ENCODE assay signal across 7 cellular contexts in the genomic region with DNA sequence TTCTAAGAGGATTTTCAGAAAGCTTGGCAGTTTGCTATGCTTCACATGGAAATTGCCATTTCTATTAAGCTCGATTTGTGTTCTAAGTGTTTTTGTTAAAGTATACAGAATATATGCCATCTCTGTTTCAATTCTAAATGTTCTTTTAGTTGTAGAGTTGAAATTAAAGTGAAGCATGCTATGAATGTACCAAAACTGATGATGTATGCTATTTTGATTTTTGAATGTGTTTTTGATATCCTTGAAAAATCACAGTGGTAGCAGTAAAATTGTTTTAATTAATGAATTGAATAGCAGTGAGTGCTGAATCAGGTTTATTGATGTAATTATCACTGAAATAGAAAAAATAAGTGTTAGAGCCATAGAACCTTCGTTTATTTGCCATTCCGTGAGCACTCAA.
"Had no signal": no experiment of that assay in that cellular context is flagged by ENCODE, and none has a peak within 500 bp of the region (broad histone marks: within the 10 kb centered on the region; RNA-seq: fewer than 3 reads in every experiment).

No MANE protein-coding gene starts in this region.

- H3K27ac ChIP-seq: HL-60 had no signal

- DNase-seq: H9, HCEC 1CT, KG1 had no signal

- H2AFZ ChIP-seq: GM23338 had no signal

- H3K4me2 ChIP-seq: GM23338 had no signal

- FAIRE-seq: H1, H54 had no signal

- ATAC-seq: GM23338 had no signal

- H3K4me3 ChIP-seq: GM23338 had no signal
